8 cellular contexts compared by ENCODE assay signal in genomic region chr5:79612667-79613190, GRCh38. TPM values are rescaled to one million over a fixed set of nuclear protein-coding genes. Genes with fewer than 3 reads are reported as not detected.
DNase-seq lines count a peak whose midpoint lies in the region; ATAC-seq and TF ChIP-seq lines count a peak whose summit lies in the region.

No MANE protein-coding gene starts in this region.

- peak overlapping the region; percentile 82 for H3K4me2 ChIP-seq in DND-41 (ENCODE audit: insufficient read depth, low read length)
- peak overlapping the region; percentile 99 for H3K4me2 ChIP-seq in GM23248 (ENCODE audit: unreplicated experiment)

- H3K36me3 ChIP-seq in DND-41 (ENCODE audit: insufficient read depth, low read length) (peaks cover 35% of the 10 kb centered on the region), GM23248 (ENCODE audit: low read depth) (peaks cover 6% of the 10 kb centered on the region), muscle layer of colon (ENCODE audit: insufficient read depth, low read length) (peaks cover 5% of the 10 kb centered on the region)

- peak; percentile 16 for ATAC-seq in DND-41 (ENCODE audit: insufficient read depth, low read depth)

- DNase-seq in DND-41 (no peak), GM23248 (peak; percentile 78), NOMO-1 treated with DMSO at 0.1 percent for 48 hours (lab: John Stamatoyannopoulos, UW; ENCODE audit: unreplicated experiment) (peak; percentile 36), dorsolateral prefrontal cortex (peak in 2 of 10 donors; percentile 32 to 58), NCI-H526 (lab: John Stamatoyannopoulos, UW) (no peak), NCI-H2081 treated with DMSO at 0.1 percent for 48 hours (lab: John Stamatoyannopoulos, UW) (no peak)
- no peak for DNase-seq in activated effector memory CD4-positive, alpha-beta T cell treated with Interleukin-2 at 50 U/mL for 16 hours

- H3K9me3 ChIP-seq in DND-41 (ENCODE audit: insufficient read depth, low read length, severe bottlenecking): peaks cover 19% of the 10 kb centered on the region
- H3K9me3 ChIP-seq in GM23248 (ENCODE audit: low read depth): no peaks in the 10 kb centered on the region
- H3K9me3 ChIP-seq in muscle layer of colon (ENCODE audit: low read length): no peaks in the 10 kb centered on the region

- H3K4me1 ChIP-seq in DND-41 (ENCODE audit: insufficient read depth, low read length) (peaks cover 30% of the 10 kb centered on the region), GM23248 (ENCODE audit: insufficient read depth) (peaks cover 16% of the 10 kb centered on the region; the same call in 1 of the 2 replicates), muscle layer of colon (ENCODE audit: insufficient read depth, low read length) (peaks cover 13% of the 10 kb centered on the region)

- H3K27me3 ChIP-seq in DND-41 (ENCODE audit: insufficient read depth, low read length, poor library complexity): no peaks in the 10 kb centered on the region
- no peaks in the 10 kb centered on the region for H3K27me3 ChIP-seq in GM23248 (replicated peaks; ENCODE audit: insufficient read depth)
- no peaks in the 10 kb centered on the region for H3K27me3 ChIP-seq in dorsolateral prefrontal cortex
- H3K27me3 ChIP-seq in muscle layer of colon (ENCODE audit: control insufficient read depth in 1 of 2, insufficient read depth in 2 of 2, low read length in 2 of 2): no peaks in the 10 kb centered on the region

- H3K79me2 ChIP-seq in DND-41 (ENCODE audit: insufficient read depth, low read length): peaks cover 55% of the 10 kb centered on the region
- H3K79me2 ChIP-seq in GM23248 (ENCODE audit: insufficient read depth): peaks cover 54% of the 10 kb centered on the region

- intact Hi-C loops in dorsolateral prefrontal cortex (cut with DNase I): loop anchor here in 1 of 2 donors (5.0 kb wide), 2 partner anchors 100 to 470 kb away; partner anchors contain the start of gene HOMER1

- H3K27ac ChIP-seq in DND-41 (ENCODE audit: low read length) (peak overlapping the region; percentile 78), GM23248 (peak overlapping the region; percentile 92), dorsolateral prefrontal cortex (peak overlapping the region in 57 of 59 donors; percentile 33 to 95 (median 80)), muscle layer of colon (ENCODE audit: low read depth, low read length) (peak overlapping the region; percentile 99)

- H2AFZ ChIP-seq in DND-41 (ENCODE audit: low read depth, low read length) (peak overlapping the region; percentile 89), GM23248 (peak overlapping the region; percentile 94)

- no peaks in the 10 kb centered on the region for H3K9me2 ChIP-seq in GM23248 (ENCODE audit: insufficient read depth)

- in situ Hi-C loops in GM23248 (cut with MboI): no loop called here

- no peaks in the 10 kb centered on the region; the same call in 1 of the 2 replicates for H4K20me1 ChIP-seq in DND-41 (ENCODE audit: insufficient read depth, low read length)
- no peaks in the 10 kb centered on the region for H4K20me1 ChIP-seq in GM23248 (ENCODE audit: insufficient read depth)

- peaks cover 22% of the 10 kb centered on the region for H3F3A ChIP-seq in GM23248 (ENCODE audit: insufficient read depth)

- 1% methylated on average over 24 of the region's 24 CpGs for WGBS in GM23248 (ENCODE audit: low coverage in 1 of 2, low lambda C conversion rate in 2 of 2, missing lambda C conversion rate in 2 of 2), 2 experiments

- TF ChIP-seq CTCF in DND-41 (IDR thresholded peaks at IDR 0.05; ENCODE audit: borderline replicate concordance, extremely low read depth, low read length, poor library complexity, severe bottlenecking): no peak
- TF ChIP-seq CTCF in dorsolateral prefrontal cortex (IDR thresholded peaks at IDR 0.05 in 54 of 56, conservative IDR thresholded peaks at IDR 0.05 in 2 of 56; ENCODE audit: low read depth in 1 of 56, partially characterized antibody in 56 of 56): peak in 1 of 56 donors; percentile 1

- peak overlapping the region; percentile 44 to 79 for H3K4me3 ChIP-seq in DND-41 (ENCODE audit: low read depth in 1 of 2, low read length in 2 of 2)
- H3K4me3 ChIP-seq in GM23248: peak overlapping the region; percentile 100
- peak overlapping the region; percentile 53 to 98 (median 88) for H3K4me3 ChIP-seq in dorsolateral prefrontal cortex
- peak overlapping the region; percentile 94 to 97 for H3K4me3 ChIP-seq in muscle layer of colon (ENCODE audit: low read depth in 1 of 2, low read length in 2 of 2)

- H3K9ac ChIP-seq in DND-41 (ENCODE audit: low read depth, low read length): peak overlapping the region; percentile 71
- H3K9ac ChIP-seq in GM23248: peak overlapping the region; percentile 99
- peak overlapping the region; percentile 96 for H3K9ac ChIP-seq in muscle layer of colon (ENCODE audit: low read length)

RNA-seq across cellular contexts. Expression of gene TENT2, which starts 0.5 kb away (rescaled TPM):
- total RNA-seq in GM23248 (2014; rRNA removed; shearing (Covaris generic)): 42.4 and 44.1 TPM in 2 replicates
- 33.6 and 35.2 TPM in 2 replicates for polyA plus RNA-seq in GM23248 (2016; fragmentation: Nextera tagmentation; extraction: Ambion mirVana)
- total RNA-seq in dorsolateral prefrontal cortex: 100 to 1,000 TPM in 1 of 120 experiments, 10 to 100 TPM in 119; 44.3 to 106 (median 72.0) TPM

Comparison
In these comparisons a context has a peak if more than half of its experiments do, and no peak if none do; other contexts are left out.
1. DNase-seq: peak in GM23248 (single experiment) and NOMO-1 treated with DMSO at 0.1 percent for 48 hours (single experiment); none in DND-41 (single experiment), NCI-H526 (0 of 2), NCI-H2081 treated with DMSO at 0.1 percent for 48 hours (single experiment) and activated effector memory CD4-positive, alpha-beta T cell treated with Interleukin-2 at 50 U/mL for 16 hours (single experiment).
2. Peak in every context shown above with its lines, with median percentiles within 50 percentile points of each other: H3K27ac ChIP-seq, H3K4me3 ChIP-seq and H3K9ac ChIP-seq.